29 cellular contexts compared by ENCODE assay signal in genomic region chr3:37445163-37445562, GRCh38. TPM values are rescaled to one million over a fixed set of nuclear protein-coding genes. Genes with fewer than 3 reads are reported as not detected.
"Had no signal": no experiment of that assay in that cellular context is flagged by ENCODE, and none has a peak within 500 bp of the region (broad histone marks: within the 10 kb centered on the region; RNA-seq: fewer than 3 reads in every experiment).

No MANE protein-coding gene starts in this region.

- H3K4me3 ChIP-seq: left lung, lung, mucosa of descending colon, ovary, right atrium auricular region, right lobe of liver, smooth muscle cell, thyroid gland, upper lobe of right lung had no signal

- FAIRE-seq: islet of Langerhans, kidney, urothelium cell line had no signal

- ATAC-seq: left colon; mucosa of descending colon; naive thymus-derived CD4-positive, alpha-beta T cell; natural killer cell treated with Interleukin-12 subunit alpha and Interleukin-12 subunit beta and Interleukin-15 and Interleukin-18, amount 100 ng/mL, for 72 hours; right lobe of liver; stimulated activated memory B cell treated with anti-CD40 and anti-IgM and Interleukin-4, amounts not matched to agents 10 μg/mL and 1 μg/mL and 100 μg/mL, for 72 hours; stimulated activated naive CD8-positive, alpha-beta T cell treated with anti-CD3 and anti-CD28 coated beads, Interleukin-15, amount 100 ng/mL, for 72 hours; upper lobe of right lung had no signal

- H3K4me1 ChIP-seq: left lung, right atrium auricular region, right lobe of liver, thyroid gland, upper lobe of right lung had no signal

- H3K4me2 ChIP-seq: smooth muscle cell had no signal

- H3K27me3 ChIP-seq: ovary, right atrium auricular region, right lobe of liver, thyroid gland had no signal

- H3K9me3 ChIP-seq: left lung, mucosa of descending colon, ovary, right atrium auricular region, right lobe of liver, thyroid gland, upper lobe of right lung had no signal

- DNase-seq: hypothalamus; immature natural killer cell; kidney; left colon; left lung; mesendoderm; midbrain; mucosa of descending colon; naive thymus-derived CD4-positive, alpha-beta T cell; ovary; right lobe of liver; stimulated activated CD4-positive, alpha-beta T cell treated with anti-CD3 and anti-CD28 coated beads, Interleukin-1b, Interleukin-23, amount 100 ng/mL, for 48 hours; stimulated activated CD4-positive, alpha-beta T cell treated with anti-CD3 and anti-CD28 coated beads, Interleukin-2, amount 100 ng/mL, for 48 hours; stimulated activated CD4-positive, alpha-beta T cell treated with anti-CD3 and anti-CD28 coated beads, Interleukin-4, amount 100 ng/mL, for 4 hours; stimulated activated CD8-positive, alpha-beta memory T cell treated with anti-CD3 and anti-CD28 coated beads, Interleukin-4, amount 100 ng/mL, for 48 hours; stimulated activated naive CD4-positive, alpha-beta T cell treated with Interleukin-2 at 50 U/mL for 16 hours; stimulated activated naive CD8-positive, alpha-beta T cell treated with anti-CD3 and anti-CD28 coated beads, Interleukin-15, amount 100 ng/mL, for 72 hours; substantia nigra; thyroid gland; trophoblast cell; upper lobe of right lung had no signal

- H3K27ac ChIP-seq: left lung, ovary, right atrium auricular region, right lobe of liver, thyroid gland, upper lobe of right lung had no signal

- H3K36me3 ChIP-seq: left lung, ovary, right atrium auricular region, right lobe of liver, thyroid gland, upper lobe of right lung had no signal

RNA-seq across cellular contexts. Expression of gene ITGA9, which starts 6.8 kb away (rescaled TPM):
- total RNA-seq: myocyte had no signal
- polyA plus RNA-seq: immature natural killer cell had no signal
